8 cellular contexts compared by ENCODE assay signal in the genomic region with DNA sequence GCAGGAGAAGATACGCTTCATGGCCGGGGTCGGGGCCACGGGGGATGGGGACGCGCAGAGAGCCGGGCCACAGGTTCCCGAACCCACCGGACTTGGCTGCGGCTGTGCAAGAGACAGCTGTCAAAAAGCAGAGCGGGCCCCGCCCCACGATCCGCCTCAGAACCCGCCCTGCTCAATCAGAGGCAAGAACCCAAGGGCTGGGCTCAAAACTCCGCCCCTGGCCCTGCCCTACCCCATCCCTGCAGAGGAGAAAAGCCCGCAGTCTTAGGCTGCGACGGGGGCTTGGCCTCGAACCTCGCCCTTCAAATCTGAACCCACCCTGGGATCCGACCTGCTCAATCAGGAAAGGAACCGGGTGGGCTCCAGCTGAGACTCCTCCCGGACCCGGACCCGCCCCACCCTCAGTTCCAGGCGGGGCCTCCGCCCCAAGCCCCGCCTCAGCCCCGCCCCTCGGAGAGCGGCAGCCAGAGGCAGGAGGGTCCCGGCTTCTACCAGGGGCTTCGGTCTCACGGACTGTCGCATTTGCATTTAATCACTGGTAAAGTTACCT. TPM values are rescaled to one million over a fixed set of nuclear protein-coding genes. Genes with fewer than 3 reads are reported as not detected.
DNase-seq lines count a peak whose midpoint lies in the region; ATAC-seq and TF ChIP-seq lines count a peak whose summit lies in the region.

Gene ANKRD35 (minus strand): TSS at position 129 of the 550 bp plus-strand sequence. CDS start 108 bp downstream, at position 21.

- peak within 1 kb of the TSS; percentile 58 to 85 (median 68) for H3K4me3 ChIP-seq in esophagus squamous epithelium

- 0 to 1% methylated on average over 13 to 16 of the region's 36 CpGs for WGBS in esophagus squamous epithelium, 2 donors

- H3K4me3 Mint-ChIP-seq in activated T-cell treated with anti-CD3 and anti-CD28 coated beads, Interleukin-2, amount 50 U/mL, for 4 hours, result peak within 1 kb of the TSS; percentile 82

- no peaks in the 10 kb centered on the region for H3K36me3 Mint-ChIP-seq in activated T-cell treated with anti-CD3 and anti-CD28 coated beads, Interleukin-2, amount 50 U/mL, for 4 hours (ENCODE audit: insufficient read depth)

- no peak for TF ChIP-seq CTCF in esophagus squamous epithelium (IDR thresholded peaks at IDR 0.05)

- DNase-seq in DMS 273 (lab: John Stamatoyannopoulos, UW; ENCODE audit: unreplicated experiment) (peak; percentile 93), HuH-7.5 (ENCODE audit: low spot score) (peak; percentile 93), OCI-M1 (lab: John Stamatoyannopoulos, UW) (peak; percentile 90), esophagus squamous epithelium (lab: John Stamatoyannopoulos, UW) (no peak), myocyte (ENCODE audit: low read depth) (peak; percentile 83)
- DNase-seq in activated T-cell treated with anti-CD3 and anti-CD28 coated beads, Interleukin-2, amount 50 U/mL, for 4 hours, result peak; percentile 79
- DNase-seq in stimulated activated CD8-positive, alpha-beta memory T cell treated with anti-CD3 and anti-CD28 coated beads, Interleukin-4, amount 100 ng/mL, for 48 hours, result peak; percentile 92

- TF ChIP-seq POLR2A in esophagus squamous epithelium (IDR thresholded peaks at IDR 0.05), result no peak

- H3K4me1 Mint-ChIP-seq in activated T-cell treated with anti-CD3 and anti-CD28 coated beads, Interleukin-2, amount 50 U/mL, for 4 hours (ENCODE audit: low read depth), result peaks cover 18% of the 10 kb centered on the region

- H3K4me1 ChIP-seq in esophagus squamous epithelium, result peaks cover 9 to 52% (median 11%) of the 10 kb centered on the region in 3 donors

- intact Hi-C loops in esophagus squamous epithelium (cut with DNase I), result no loop called here

- ATAC-seq in GM21619 (IDR thresholded peaks at IDR 0.05; ENCODE audit: unreplicated experiment), result peak; percentile 99
- peak; percentile 99 to 100 for ATAC-seq in activated T-cell treated with anti-CD3 and anti-CD28 coated beads, Interleukin-2, amount 50 U/mL, for 4 hours

- peaks cover 24% of the 10 kb centered on the region for H3K27me3 Mint-ChIP-seq in activated T-cell treated with anti-CD3 and anti-CD28 coated beads, Interleukin-2, amount 50 U/mL, for 4 hours (ENCODE audit: low read depth)

- no peaks in the 10 kb centered on the region for H3K27me3 ChIP-seq in esophagus squamous epithelium

- no peaks in the 10 kb centered on the region for H3K9me3 ChIP-seq in esophagus squamous epithelium

- no peaks in the 10 kb centered on the region for H3K36me3 ChIP-seq in esophagus squamous epithelium

- peak within 1 kb of the TSS; percentile 41 to 77 (median 57) for H3K27ac ChIP-seq in esophagus squamous epithelium

- H3K9me3 Mint-ChIP-seq in activated T-cell treated with anti-CD3 and anti-CD28 coated beads, Interleukin-2, amount 50 U/mL, for 4 hours, result no peaks in the 10 kb centered on the region

RNA-seq across cellular contexts. Expression of gene ANKRD35, which starts in this region (rescaled TPM):
- under 1 TPM; 0.05 to 0.42 (median 0.10) TPM for total RNA-seq in activated T-cell treated with anti-CD3 and anti-CD28 coated beads, Interleukin-2, amount 50 U/mL, for 4 hours
- total RNA-seq in esophagus squamous epithelium (10 to 100 TPM in 2 of 4 donors, 1 to 10 TPM in 2; 9.0 to 22.4 (median 10.9) TPM), myocyte (0.13 and 0.31 TPM in 2 replicates)
- 0.21 TPM for polyA plus RNA-seq in myocyte (2012)

Comparison
In these comparisons a context has a peak if more than half of its experiments do, and no peak if none do; other contexts are left out.
1. Peak in DNase-seq and ATAC-seq in activated T-cell treated with anti-CD3 and anti-CD28 coated beads, Interleukin-2, amount 50 U/mL, for 4 hours; RNA of the gene not detected or under 1 TPM.
2. Peak in DNase-seq in myocyte; RNA of the gene not detected or under 1 TPM.